Comparison of ENCODE assay signal across 7 cellular contexts in the genomic region with DNA sequence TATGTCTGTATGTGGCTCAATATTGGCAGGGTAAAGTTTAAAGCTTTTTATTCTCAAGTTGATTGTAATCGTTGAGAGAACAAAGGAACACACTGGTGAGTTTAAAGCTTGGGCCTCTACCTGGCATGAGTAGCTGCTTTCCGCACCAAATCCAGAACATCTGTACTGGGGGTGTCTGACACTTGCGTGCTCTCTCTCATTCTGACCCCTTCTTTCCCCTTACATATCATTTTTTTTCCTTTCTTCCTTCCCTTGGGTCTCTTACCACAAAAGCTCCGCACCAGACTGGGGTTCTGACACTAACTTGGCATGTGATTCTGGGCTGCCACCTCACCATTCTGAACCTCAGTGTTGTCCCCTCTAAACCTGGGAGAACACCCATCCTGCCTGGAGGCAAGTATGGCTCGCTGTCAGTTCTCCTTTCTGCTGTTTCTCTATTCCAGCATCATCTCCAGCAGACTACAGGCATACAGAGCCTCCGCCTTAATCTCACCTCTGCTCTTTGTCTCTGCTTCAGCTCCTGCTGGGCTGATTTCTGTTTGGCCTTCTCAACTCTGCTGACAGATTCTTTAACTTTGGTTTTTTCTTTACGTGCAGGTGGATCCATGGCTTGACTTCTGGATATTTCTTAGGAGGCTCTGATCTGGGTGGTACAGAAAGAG. TPM values are rescaled to one million over a fixed set of nuclear protein-coding genes. Genes with fewer than 3 reads are reported as not detected.
DNase-seq lines count a peak whose midpoint lies in the region; ATAC-seq and TF ChIP-seq lines count a peak whose summit lies in the region.
"Had no signal": no experiment of that assay in that cellular context is flagged by ENCODE, and none has a peak within 500 bp of the region (broad histone marks: within the 10 kb centered on the region; RNA-seq: fewer than 3 reads in every experiment).

No MANE protein-coding gene starts in this region.

- no peak for TF ChIP-seq CTCF in GM20000 (IDR thresholded peaks at IDR 0.05; ENCODE audit: extremely low read depth, missing control alignments)
- no peak for TF ChIP-seq CTCF in fibroblast of mammary gland (conservative IDR thresholded peaks at IDR 0.05; ENCODE audit: control insufficient read depth, insufficient read depth, low read depth, low read length)
- no peak for TF ChIP-seq CTCF in stomach (IDR thresholded peaks at IDR 0.05)

- peaks cover 0 to 12% (median 7%) of the 10 kb centered on the region in 4 donors for H3K36me3 ChIP-seq in stomach

- intact Hi-C loops in stomach (cut with DNase I; ENCODE audit: low total_unique reads), result no loop called here

- no peak for ATAC-seq in GM21576 (IDR thresholded peaks at IDR 0.05; ENCODE audit: unreplicated experiment)

- H3K4me3 ChIP-seq in fibroblast of mammary gland (ENCODE audit: control insufficient read depth, low read depth, low read length), result peak overlapping the region; percentile 60
- peak overlapping the region; percentile 64 to 85 (median 73) for H3K4me3 ChIP-seq in stomach

- peaks cover 19 to 35% (median 26%) of the 10 kb centered on the region in 4 donors for H3K4me1 ChIP-seq in stomach

- no peak for TF ChIP-seq EP300 in stomach (IDR thresholded peaks at IDR 0.05)

- no peaks in the 10 kb centered on the region for H3K9me3 ChIP-seq in stomach

- no peak for TF ChIP-seq POLR2A in stomach (IDR thresholded peaks at IDR 0.05)

- peak overlapping the region in 4 of 5 donors; percentile 95 to 99 (median 98) for H3K27ac ChIP-seq in stomach

- WGBS in stomach, 5 donors, result 25 to 37% (median 29%) methylated on average over 7 of the region's 7 CpGs

- no peaks in the 10 kb centered on the region for H3K27me3 ChIP-seq in stomach

- peak; percentile 17 for DNase-seq in GM20000 (ENCODE audit: low spot score)
- DNase-seq in RKO (ENCODE audit: low spot score), result peak; percentile 7
- DNase-seq in fibroblast of mammary gland (ENCODE audit: low read depth), result peak; percentile 14
- no peak for DNase-seq in stomach
- DNase-seq in midbrain (lab: John Stamatoyannopoulos, UW), result no peak

RNA-seq across cellular contexts. Expression of gene ERMAP, which starts 0.9 kb away (rescaled TPM):
- total RNA-seq in stomach, result 10 to 100 TPM in 2 of 5 donors, 1 to 10 TPM in 2, not detected in 1; 4.9 to 13.6 (median 8.4) TPM
- polyA plus RNA-seq in stomach, result 1 to 10 TPM; 3.5 to 4.9 (median 4.9) TPM

RNA-seq across cellular contexts. Expression of gene SVBP, which starts 1.1 kb away (rescaled TPM):
- 10 to 100 TPM in 4 of 5 donors, not detected in 1; 11.2 to 30.9 (median 18.3) TPM for total RNA-seq in stomach
- 10 to 100 TPM; 25.1 to 51.2 (median 29.4) TPM for polyA plus RNA-seq in stomach

RNA-seq across cellular contexts. Expression of gene ZNF691, which starts 30.3 kb away (rescaled TPM):
- 10 to 100 TPM in 1 of 5 donors, 1 to 10 TPM in 4; 1.2 to 12.8 (median 4.2) TPM for total RNA-seq in stomach
- 10 to 100 TPM in 1 of 3 donors, 1 to 10 TPM in 2; 6.0 to 11.8 (median 6.3) TPM for polyA plus RNA-seq in stomach

RNA-seq across cellular contexts. Expression of gene TMEM269, which starts 31.3 kb away (rescaled TPM):
- under 1 TPM in 1 of 5 donors, not detected in 4; 0.55 TPM for total RNA-seq in stomach
- polyA plus RNA-seq in stomach, result under 1 TPM in 1 of 3 donors, not detected in 2; 0.03 TPM
- total RNA-seq: dermis microvascular lymphatic vessel endothelial cell had no signal

RNA-seq across cellular contexts. Expression of gene C1orf50, which starts 49.0 kb away (rescaled TPM):
- total RNA-seq in stomach, result 1 to 10 TPM in 2 of 5 donors, under 1 TPM in 1, not detected in 2; 0.89 to 6.7 (median 6.1) TPM
- polyA plus RNA-seq in stomach, result 1 to 10 TPM; 3.9 to 6.0 (median 4.1) TPM

Comparison
In these comparisons a context has a peak if more than half of its experiments do, and no peak if none do; other contexts are left out.
1. DNase-seq: peak in GM20000 (single experiment), RKO (single experiment) and fibroblast of mammary gland (single experiment); none in stomach (single experiment) and midbrain (single experiment).